9 cellular contexts compared by ENCODE assay signal in genomic region chr2:17538022-17538843, GRCh38. TPM values are rescaled to one million over a fixed set of nuclear protein-coding genes. Genes with fewer than 3 reads are reported as not detected.
DNase-seq lines count a peak whose midpoint lies in the region; ATAC-seq, FAIRE-seq and TF ChIP-seq lines count a peak whose summit lies in the region.
"Had no signal": no experiment of that assay in that cellular context is flagged by ENCODE, and none has a peak within 500 bp of the region (broad histone marks: within the 10 kb centered on the region; RNA-seq: fewer than 3 reads in every experiment).

No MANE protein-coding gene starts in this region.

- no peak for ATAC-seq in activated T-cell treated with anti-CD3 and anti-CD28 coated beads, Interleukin-2, amount 50 U/mL, for 72 hours (replicated peaks in 1 of 2)
- peak; percentile 22 for ATAC-seq in foreskin keratinocyte

- TF ChIP-seq CTCF in foreskin keratinocyte (conservative IDR thresholded peaks at IDR 0.05) (no peak), retinal pigment epithelial cell (conservative IDR thresholded peaks at IDR 0.05; ENCODE audit: low read depth, low read length) (no peak)

- H3K9me3 ChIP-seq in NT2/D1 (ENCODE audit: insufficient read depth, low read length): no peaks in the 10 kb centered on the region

- H3K4me3 Mint-ChIP-seq in activated T-cell treated with anti-CD3 and anti-CD28 coated beads, Interleukin-2, amount 50 U/mL, for 72 hours: peak overlapping the region; percentile 58 to 61
- H3K4me3 Mint-ChIP-seq in activated T-cell treated with anti-CD3 and anti-CD28 coated beads, Interleukin-2, amount 50 U/mL, for 24 hours: no peak overlapping the region

- H3K36me3 ChIP-seq in NT2/D1 (ENCODE audit: insufficient read depth, insufficient read length, low read length): no peaks in the 10 kb centered on the region

- peaks cover 46% of the 10 kb centered on the region for H3K27me3 ChIP-seq in NT2/D1 (ENCODE audit: insufficient read depth, insufficient read length)
- H3K27me3 ChIP-seq in foreskin keratinocyte: no peaks in the 10 kb centered on the region

- peak overlapping the region; percentile 29 for H3K9ac ChIP-seq in NT2/D1 (ENCODE audit: insufficient read length, low read depth)

- peaks cover 9% of the 10 kb centered on the region for H3K4me1 Mint-ChIP-seq in activated T-cell treated with anti-CD3 and anti-CD28 coated beads, Interleukin-2, amount 50 U/mL, for 72 hours (ENCODE audit: low read depth)
- H3K4me1 Mint-ChIP-seq in activated T-cell treated with anti-CD3 and anti-CD28 coated beads, Interleukin-2, amount 50 U/mL, for 24 hours (ENCODE audit: low read depth): peaks cover 5% of the 10 kb centered on the region

- peak overlapping the region; percentile 59 for H3K27ac ChIP-seq in foreskin keratinocyte

- H3K36me3 Mint-ChIP-seq in activated T-cell treated with anti-CD3 and anti-CD28 coated beads, Interleukin-2, amount 50 U/mL, for 72 hours (ENCODE audit: insufficient read depth in 2 of 2): peaks cover 1 to 5% of the 10 kb centered on the region in 2 donors
- no peaks in the 10 kb centered on the region for H3K36me3 Mint-ChIP-seq in activated T-cell treated with anti-CD3 and anti-CD28 coated beads, Interleukin-2, amount 50 U/mL, for 24 hours (ENCODE audit: low read depth)

- peaks cover 1 to 4% of the 10 kb centered on the region in 2 donors for H3K9me3 Mint-ChIP-seq in activated T-cell treated with anti-CD3 and anti-CD28 coated beads, Interleukin-2, amount 50 U/mL, for 72 hours
- H3K9me3 Mint-ChIP-seq in activated T-cell treated with anti-CD3 and anti-CD28 coated beads, Interleukin-2, amount 50 U/mL, for 24 hours: no peaks in the 10 kb centered on the region

- DNase-seq in activated T-cell treated with anti-CD3 and anti-CD28 coated beads, Interleukin-2, amount 50 U/mL, for 72 hours: no peak
- no peak for DNase-seq in activated T-cell treated with anti-CD3 and anti-CD28 coated beads, Interleukin-2, amount 50 U/mL, for 24 hours
- DNase-seq in NT2/D1 (ENCODE audit: low read depth, low spot score) (no peak), foreskin keratinocyte (peak; percentile 63 to 80), retinal pigment epithelial cell (ENCODE audit: low read depth) (no peak), NCI-H187 (lab: John Stamatoyannopoulos, UW) (no peak), RPMI8226 (no peak), frontal cortex (ENCODE audit: low spot score in 2 of 2) (no peak)

- FAIRE-seq in frontal cortex (lab: Jason Lieb, UNC): no peak
- FAIRE-seq: G401.6 had no signal

- peaks cover 1% of the 10 kb centered on the region for H3K4me1 ChIP-seq in NT2/D1 (ENCODE audit: insufficient read depth, insufficient read length)
- peaks cover 20% of the 10 kb centered on the region for H3K4me1 ChIP-seq in foreskin keratinocyte

- H3K27me3 Mint-ChIP-seq in activated T-cell treated with anti-CD3 and anti-CD28 coated beads, Interleukin-2, amount 50 U/mL, for 72 hours (ENCODE audit: low read depth): peaks cover 69% of the 10 kb centered on the region
- peaks cover 60% of the 10 kb centered on the region for H3K27me3 Mint-ChIP-seq in activated T-cell treated with anti-CD3 and anti-CD28 coated beads, Interleukin-2, amount 50 U/mL, for 24 hours

- H3K27ac Mint-ChIP-seq in activated T-cell treated with anti-CD3 and anti-CD28 coated beads, Interleukin-2, amount 50 U/mL, for 72 hours: no peak overlapping the region
- H3K27ac Mint-ChIP-seq in activated T-cell treated with anti-CD3 and anti-CD28 coated beads, Interleukin-2, amount 50 U/mL, for 24 hours: no peak overlapping the region

- H3K4me3 ChIP-seq in NT2/D1 (ENCODE audit: insufficient read length, low read depth): peak overlapping the region; percentile 41
- peak overlapping the region; percentile 69 for H3K4me3 ChIP-seq in retinal pigment epithelial cell (ENCODE audit: low read length)

RNA-seq across cellular contexts. Expression of gene VSNL1, which starts 2.3 kb away (rescaled TPM):
- not detected for total RNA-seq in activated T-cell treated with anti-CD3 and anti-CD28 coated beads, Interleukin-2, amount 50 U/mL, for 72 hours
- 4.2 and 5.3 TPM in 2 replicates for total RNA-seq in foreskin keratinocyte
- polyA plus RNA-seq in foreskin keratinocyte: 3.7 and 4.4 TPM in 2 replicates
- total RNA-seq in frontal cortex: 24.5 TPM

RNA-seq across cellular contexts. Expression of gene RAD51AP2, which starts 20.0 kb away (rescaled TPM):
- total RNA-seq in activated T-cell treated with anti-CD3 and anti-CD28 coated beads, Interleukin-2, amount 50 U/mL, for 72 hours: not detected
- total RNA-seq in foreskin keratinocyte: 0.04 and 0.10 TPM in 2 replicates
- polyA plus RNA-seq in foreskin keratinocyte: 0.03 TPM in 1 of 2 replicates, not detected in the other
- 0.82 TPM for total RNA-seq in frontal cortex

Comparison
In these comparisons a context has a peak if more than half of its experiments do, and no peak if none do; other contexts are left out.
1. DNase-seq: peak in foreskin keratinocyte (2 of 2); none in activated T-cell treated with anti-CD3 and anti-CD28 coated beads, Interleukin-2, amount 50 U/mL, for 72 hours (0 of 2), activated T-cell treated with anti-CD3 and anti-CD28 coated beads, Interleukin-2, amount 50 U/mL, for 24 hours (single experiment), NT2/D1 (single experiment), retinal pigment epithelial cell (single experiment), NCI-H187 (0 of 2), RPMI8226 (single experiment) and frontal cortex (0 of 2).